In the genomic region with DNA sequence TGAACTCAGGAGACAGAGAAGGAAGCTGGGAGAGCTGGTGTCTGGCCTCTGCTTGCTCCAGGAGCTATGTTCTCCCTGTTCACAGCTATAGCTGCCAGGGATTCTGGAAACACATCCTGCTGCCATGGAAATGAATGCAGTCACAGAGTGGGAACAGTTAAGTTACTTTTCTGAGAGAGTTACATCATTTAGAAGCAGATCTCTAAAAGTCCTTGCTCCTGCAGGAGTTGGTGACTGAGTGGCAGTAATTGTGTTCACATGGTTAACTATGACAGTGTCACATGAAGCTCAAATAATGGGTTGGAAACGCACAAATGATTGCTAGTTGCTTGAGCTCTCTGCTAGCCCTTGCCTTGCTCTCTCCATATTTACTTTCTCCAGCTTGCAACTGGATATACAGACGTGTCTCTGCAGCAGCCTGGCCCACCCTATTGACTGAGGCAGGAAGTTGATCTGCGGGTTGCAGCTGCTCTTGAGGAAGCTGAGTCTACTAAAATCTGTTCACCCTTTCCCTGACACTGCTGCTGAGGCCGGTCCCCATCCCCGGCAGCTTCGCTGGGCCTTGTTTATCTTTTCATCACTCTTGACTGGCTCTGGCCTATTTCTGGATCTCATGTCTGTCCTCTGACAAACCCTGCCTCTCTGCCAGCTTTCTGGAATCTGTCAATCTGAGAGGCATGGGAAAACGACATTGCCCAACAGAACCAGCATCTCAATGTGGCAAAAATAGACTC, we compare ENCODE assay signal across 11 cellular contexts. TPM values are rescaled to one million over a fixed set of nuclear protein-coding genes. Genes with fewer than 3 reads are reported as not detected.
DNase-seq lines count a peak whose midpoint lies in the region; ATAC-seq and TF ChIP-seq lines count a peak whose summit lies in the region.
"Had no signal": no experiment of that assay in that cellular context is flagged by ENCODE, and none has a peak within 500 bp of the region (broad histone marks: within the 10 kb centered on the region; RNA-seq: fewer than 3 reads in every experiment).

No MANE protein-coding gene starts in this region.

- no peak overlapping the region for H2AFZ ChIP-seq in Karpas-422 (ENCODE audit: low read length)

- H3K4me1 ChIP-seq in gastrocnemius medialis (peaks cover 8 to 13% of the 10 kb centered on the region in 2 donors), Karpas-422 (ENCODE audit: low read length) (peaks cover 8% of the 10 kb centered on the region)

- H3K4me2 ChIP-seq in Karpas-422 (ENCODE audit: low read depth, low read length, poor library complexity, severe bottlenecking): no peak overlapping the region

- H3K9me3 ChIP-seq in gastrocnemius medialis (no peaks in the 10 kb centered on the region), Karpas-422 (ENCODE audit: low read length) (no peaks in the 10 kb centered on the region)

- H3K4me3 ChIP-seq in gastrocnemius medialis (no peak overlapping the region), Karpas-422 (ENCODE audit: low read length) (no peak overlapping the region)

- H3K27ac ChIP-seq in gastrocnemius medialis (peak overlapping the region in 2 of 4 donors; percentile 33 to 34), Karpas-422 (ENCODE audit: low read length) (no peak overlapping the region)

- no peaks in the 10 kb centered on the region for H3K36me3 ChIP-seq in gastrocnemius medialis
- no peaks in the 10 kb centered on the region for H3K36me3 ChIP-seq in Karpas-422 (ENCODE audit: insufficient read depth, low read length)

- no peaks in the 10 kb centered on the region for H3K79me2 ChIP-seq in Karpas-422 (ENCODE audit: low read length)

- no peaks in the 10 kb centered on the region for H3K27me3 ChIP-seq in gastrocnemius medialis
- H3K27me3 ChIP-seq in Karpas-422 (ENCODE audit: low read length): no peaks in the 10 kb centered on the region

- DNase-seq in NCI-H1092 treated with DMSO at 0.1 percent for 48 hours (lab: John Stamatoyannopoulos, UW): peak; percentile 64
- DNase-seq in NCI-H1092 (lab: John Stamatoyannopoulos, UW): no peak
- peak; percentile 79 to 89 for DNase-seq in SHP77 (lab: John Stamatoyannopoulos, UW)
- no peak for DNase-seq in left cardiac atrium
- DNase-seq in gastrocnemius medialis: peak in 1 of 2 donors; percentile 38
- no peak for DNase-seq in ureter (ENCODE audit: low spot score)
- DNase-seq in NCI-H524 (lab: John Stamatoyannopoulos, UW): no peak
- no peak for DNase-seq in Karpas-422
- DNase-seq: KBM-7, mammary epithelial cell had no signal

- H4K20me1 ChIP-seq in Karpas-422 (ENCODE audit: insufficient read depth, low read depth, low read length): no peaks in the 10 kb centered on the region

- TF ChIP-seq CTCF in gastrocnemius medialis (IDR thresholded peaks at IDR 0.05 in 4 of 5, conservative IDR thresholded peaks at IDR 0.05 in 1 of 5): no peak

- in situ Hi-C loops in gastrocnemius medialis (cut with MboI; ENCODE audit: low sequenced_read_pairs in 4 of 4): no loop called here

- ATAC-seq in left cardiac atrium (peak; percentile 88 to 91), gastrocnemius medialis (peak; percentile 84 to 88)

- intact Hi-C loops in left cardiac atrium (cut with DNase I): no loop called here
- intact Hi-C loops in gastrocnemius medialis (cut with DNase I; ENCODE audit: low total_unique reads): loop anchor here (5.0 kb wide), 1 partner anchor 95 kb away; no protein-coding TSS in a partner anchor

- no peak for TF ChIP-seq POLR2A in gastrocnemius medialis (IDR thresholded peaks at IDR 0.05)

- no peaks in the 10 kb centered on the region for H3K9me2 ChIP-seq in Karpas-422 (replicated peaks; ENCODE audit: insufficient read depth, low read length)

- no peak overlapping the region for H3K9ac ChIP-seq in Karpas-422 (ENCODE audit: low read length)

RNA-seq across cellular contexts. Expression of a gene that starts 16.7 kb away (rescaled TPM):
- total RNA-seq in left cardiac atrium (10 to 100 TPM; 22.8 to 28.2 TPM), gastrocnemius medialis (10 to 100 TPM in 3 of 4 donors, 1 to 10 TPM in 1; 5.9 to 29.4 (median 25.9) TPM), ureter (37.4 TPM)
- total RNA-seq in Karpas-422 (2014; rRNA removed; shearing (Covaris generic); ENCODE audit: low replicate concordance): not detected in 2 replicates

RNA-seq across cellular contexts. Expression of a gene that starts 26.5 kb away (rescaled TPM):
- total RNA-seq in left cardiac atrium: 1 to 10 TPM; 1.9 to 3.9 TPM
- 1 to 10 TPM in 3 of 4 donors, under 1 TPM in 1; 0.62 to 3.9 (median 2.0) TPM for total RNA-seq in gastrocnemius medialis
- 0.21 TPM for total RNA-seq in ureter
- not detected in 2 replicates for total RNA-seq in Karpas-422 (2014; rRNA removed; shearing (Covaris generic); ENCODE audit: low replicate concordance)
- total RNA-seq: A172 had no signal

RNA-seq across cellular contexts. Expression of a gene that starts 45.7 kb away (rescaled TPM):
- not detected for total RNA-seq in left cardiac atrium
- not detected for total RNA-seq in gastrocnemius medialis
- total RNA-seq in ureter: 50.9 TPM
- 0.18 TPM in 1 of 2 replicates, not detected in the other for total RNA-seq in Karpas-422 (2014; rRNA removed; shearing (Covaris generic); ENCODE audit: low replicate concordance)

Comparison
In these comparisons a context has a peak if more than half of its experiments do, and no peak if none do; other contexts are left out.
1. DNase-seq: peak in NCI-H1092 treated with DMSO at 0.1 percent for 48 hours (single experiment) and SHP77 (2 of 2); none in NCI-H1092 (single experiment), left cardiac atrium (single experiment), ureter (single experiment), NCI-H524 (0 of 2) and Karpas-422 (single experiment).
2. RNA of a gene that starts 45.7 kb away (total RNA-seq): 50.9 TPM in ureter (single experiment); not detected in left cardiac atrium, not detected in gastrocnemius medialis and 0.18 TPM in Karpas-422; every median in the first group is over 10 times any median in the second.